Comparison of ENCODE assay signal across 1 cellular context in genomic region chr22:19827341-19828034, GRCh38.
TF ChIP-seq lines count a peak whose summit lies in the region.

No MANE protein-coding gene starts in this region.

TF ChIP-seq in K562, 482 proteins besides CTCF, POLR2A, EP300 and RAD21 (continued from another document and continues in another):
- TF ChIP-seq CUX1 (CRISPR knock-in tag; IDR thresholded peaks at IDR 0.05) (peak; percentile 64; the same call in 1 of the 2 replicates), MYBL2 (IDR thresholded peaks at IDR 0.05; ENCODE audit: low read depth) (no peak), MYBL2 (CRISPR knock-in tag; IDR thresholded peaks at IDR 0.05; ENCODE audit: borderline replicate concordance) (no peak), ZNF778 (CRISPR knock-in tag; IDR thresholded peaks at IDR 0.05) (no peak), PTRF (tag; IDR thresholded peaks at IDR 0.05) (peak; percentile 74), MTA3 (IDR thresholded peaks at IDR 0.05; ENCODE audit: borderline replicate concordance) (peak; percentile 38; the same call in 1 of the 2 replicates), EHMT2 (IDR thresholded peaks at IDR 0.05) (peak; percentile 90), MTA2 (IDR thresholded peaks at IDR 0.05; ENCODE audit: low read depth) (no peak), ZNF3 (CRISPR knock-in tag; IDR thresholded peaks at IDR 0.05) (no peak), ARNT (IDR thresholded peaks at IDR 0.05) (peak in 1 of 2 experiments; percentile 74; a peak in 1 of 4 replicates), C11orf30 (IDR thresholded peaks at IDR 0.05; ENCODE audit: low read depth) (peak; percentile 78), SOX6 (IDR thresholded peaks at IDR 0.05) (0 out of 2 replicates have a peak, but pooled peaks have one; percentile 13), SIN3B (IDR thresholded peaks at IDR 0.05; ENCODE audit: low read depth) (no peak), ZNF445 (CRISPR knock-in tag; IDR thresholded peaks at IDR 0.05; ENCODE audit: low read depth) (0 out of 2 replicates have a peak, but pooled peaks have one; percentile 10), JUNB (CRISPR knock-in tag; conservative IDR thresholded peaks at IDR 0.05) (no peak), ARID2 (IDR thresholded peaks at IDR 0.05) (peak; percentile 38; the same call in 1 of the 2 replicates), USF1 (CRISPR knock-in tag; IDR thresholded peaks at IDR 0.05) (no peak), TSC22D4 (tag; IDR thresholded peaks at IDR 0.05) (0 out of 2 replicates have a peak, but pooled peaks have one; percentile 30), GABPB1 (CRISPR knock-in tag; IDR thresholded peaks at IDR 0.05) (no peak), TBL1XR1 (IDR thresholded peaks at IDR 0.05; ENCODE audit: low read length in 2 of 2) (peak in 1 of 2 experiments; percentile 49; a peak in 1 of 4 replicates), CXXC5 (CRISPR knock-in tag; IDR thresholded peaks at IDR 0.05) (0 out of 2 replicates have a peak, but pooled peaks have one; percentile 49), CTBP1 (IDR thresholded peaks at IDR 0.05; ENCODE audit: borderline replicate concordance) (no peak), MCM5 (IDR thresholded peaks at IDR 0.05; ENCODE audit: low read depth) (no peak), HES1 (IDR thresholded peaks at IDR 0.05; ENCODE audit: low read depth) (peak; percentile 22; the same call in 1 of the 2 replicates), TEAD1 (CRISPR knock-in tag; IDR thresholded peaks at IDR 0.05) (no peak), ZNF184 (CRISPR knock-in tag; IDR thresholded peaks at IDR 0.05) (no peak), ZNF408 (CRISPR knock-in tag; IDR thresholded peaks at IDR 0.05; ENCODE audit: low read depth) (no peak), SMARCA4 (IDR thresholded peaks at IDR 0.05) (peak; percentile 83), ZNF592 (IDR thresholded peaks at IDR 0.05) (peak; percentile 97), ZNF507 (tag; conservative IDR thresholded peaks at IDR 0.05) (peak; percentile 48), ARID1B (IDR thresholded peaks at IDR 0.05) (peak; percentile 67), SREBF1 (IDR thresholded peaks at IDR 0.05; ENCODE audit: borderline replicate concordance, low read depth, low read length) (no peak), KDM4B (IDR thresholded peaks at IDR 0.05; ENCODE audit: borderline replicate concordance in 2 of 2, low read depth in 1 of 2) (no peak), ZNF57 (CRISPR knock-in tag; IDR thresholded peaks at IDR 0.05) (no peak), SAFB (IDR thresholded peaks at IDR 0.05; ENCODE audit: borderline replicate concordance, low read depth, low read length) (no peak), ZNF316 (IDR thresholded peaks at IDR 0.05) (peak; percentile 91), ATF1 (CRISPR knock-in tag; IDR thresholded peaks at IDR 0.05) (no peak), ATF1 (tag; IDR thresholded peaks at IDR 0.05) (peak; percentile 51; the same call in 1 of the 2 replicates), MAFK (IDR thresholded peaks at IDR 0.05; ENCODE audit: low read length) (peak; percentile 51; the same call in 1 of the 2 replicates), NFATC3 (IDR thresholded peaks at IDR 0.05) (no peak; the same call in 1 of the 2 replicates), ZZZ3 (IDR thresholded peaks at IDR 0.05) (no peak), POLR2AphosphoS5 (IDR thresholded peaks at IDR 0.05; ENCODE audit: control insufficient read depth, insufficient read depth, low read depth, low read length) (no peak), TEAD2 (tag; IDR thresholded peaks at IDR 0.05) (peak; percentile 69; the same call in 1 of the 2 replicates), PREB (CRISPR knock-in tag; IDR thresholded peaks at IDR 0.05) (no peak), ZFP30 (CRISPR knock-in tag; IDR thresholded peaks at IDR 0.05; ENCODE audit: borderline replicate concordance) (no peak), TOE1 (IDR thresholded peaks at IDR 0.05; ENCODE audit: borderline replicate concordance) (0 out of 2 replicates have a peak, but pooled peaks have one; percentile 18), TOE1 (CRISPR knock-in tag; IDR thresholded peaks at IDR 0.05; ENCODE audit: borderline replicate concordance, low read depth) (no peak), L3MBTL2 (IDR thresholded peaks at IDR 0.05) (peak; percentile 46; the same call in 1 of the 2 replicates), JUND (IDR thresholded peaks at IDR 0.05; ENCODE audit: borderline replicate concordance, low read depth, low read length) (no peak), JUND (tag; IDR thresholded peaks at IDR 0.05; ENCODE audit: borderline replicate concordance, low read depth, low read length) (peak; percentile 69; the same call in 2 of the 3 replicates), ILK (tag; IDR thresholded peaks at IDR 0.05; ENCODE audit: borderline replicate concordance, low read depth) (no peak)
- TF ChIP-seq, protein P1, sequence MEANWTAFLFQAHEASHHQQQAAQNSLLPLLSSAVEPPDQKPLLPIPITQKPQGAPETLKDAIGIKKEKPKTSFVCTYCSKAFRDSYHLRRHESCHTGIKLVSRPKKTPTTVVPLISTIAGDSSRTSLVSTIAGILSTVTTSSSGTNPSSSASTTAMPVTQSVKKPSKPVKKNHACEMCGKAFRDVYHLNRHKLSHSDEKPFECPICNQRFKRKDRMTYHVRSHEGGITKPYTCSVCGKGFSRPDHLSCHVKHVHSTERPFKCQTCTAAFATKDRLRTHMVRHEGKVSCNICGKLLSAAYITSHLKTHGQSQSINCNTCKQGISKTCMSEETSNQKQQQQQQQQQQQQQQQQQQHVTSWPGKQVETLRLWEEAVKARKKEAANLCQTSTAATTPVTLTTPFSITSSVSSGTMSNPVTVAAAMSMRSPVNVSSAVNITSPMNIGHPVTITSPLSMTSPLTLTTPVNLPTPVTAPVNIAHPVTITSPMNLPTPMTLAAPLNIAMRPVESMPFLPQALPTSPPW (CRISPR knock-in tag; IDR thresholded peaks at IDR 0.05), result peak; percentile 11; the same call in 1 of the 2 replicates
- TF ChIP-seq, protein P2, sequence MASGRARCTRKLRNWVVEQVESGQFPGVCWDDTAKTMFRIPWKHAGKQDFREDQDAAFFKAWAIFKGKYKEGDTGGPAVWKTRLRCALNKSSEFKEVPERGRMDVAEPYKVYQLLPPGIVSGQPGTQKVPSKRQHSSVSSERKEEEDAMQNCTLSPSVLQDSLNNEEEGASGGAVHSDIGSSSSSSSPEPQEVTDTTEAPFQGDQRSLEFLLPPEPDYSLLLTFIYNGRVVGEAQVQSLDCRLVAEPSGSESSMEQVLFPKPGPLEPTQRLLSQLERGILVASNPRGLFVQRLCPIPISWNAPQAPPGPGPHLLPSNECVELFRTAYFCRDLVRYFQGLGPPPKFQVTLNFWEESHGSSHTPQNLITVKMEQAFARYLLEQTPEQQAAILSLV (tag; IDR thresholded peaks at IDR 0.05), result peak; percentile 80; the same call in 1 of the 2 replicates
- TF ChIP-seq, protein P3, sequence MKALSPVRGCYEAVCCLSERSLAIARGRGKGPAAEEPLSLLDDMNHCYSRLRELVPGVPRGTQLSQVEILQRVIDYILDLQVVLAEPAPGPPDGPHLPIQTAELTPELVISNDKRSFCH (CRISPR knock-in tag; IDR thresholded peaks at IDR 0.05), result 0 out of 2 replicates have a peak, but pooled peaks have one; percentile 6
- TF ChIP-seq, protein P3 (tag; IDR thresholded peaks at IDR 0.05), result no peak
- TF ChIP-seq, protein P4, sequence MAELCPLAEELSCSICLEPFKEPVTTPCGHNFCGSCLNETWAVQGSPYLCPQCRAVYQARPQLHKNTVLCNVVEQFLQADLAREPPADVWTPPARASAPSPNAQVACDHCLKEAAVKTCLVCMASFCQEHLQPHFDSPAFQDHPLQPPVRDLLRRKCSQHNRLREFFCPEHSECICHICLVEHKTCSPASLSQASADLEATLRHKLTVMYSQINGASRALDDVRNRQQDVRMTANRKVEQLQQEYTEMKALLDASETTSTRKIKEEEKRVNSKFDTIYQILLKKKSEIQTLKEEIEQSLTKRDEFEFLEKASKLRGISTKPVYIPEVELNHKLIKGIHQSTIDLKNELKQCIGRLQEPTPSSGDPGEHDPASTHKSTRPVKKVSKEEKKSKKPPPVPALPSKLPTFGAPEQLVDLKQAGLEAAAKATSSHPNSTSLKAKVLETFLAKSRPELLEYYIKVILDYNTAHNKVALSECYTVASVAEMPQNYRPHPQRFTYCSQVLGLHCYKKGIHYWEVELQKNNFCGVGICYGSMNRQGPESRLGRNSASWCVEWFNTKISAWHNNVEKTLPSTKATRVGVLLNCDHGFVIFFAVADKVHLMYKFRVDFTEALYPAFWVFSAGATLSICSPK (IDR thresholded peaks at IDR 0.05; ENCODE audit: borderline replicate concordance), result no peak
